8 cellular contexts compared by ENCODE assay signal in the genomic region with DNA sequence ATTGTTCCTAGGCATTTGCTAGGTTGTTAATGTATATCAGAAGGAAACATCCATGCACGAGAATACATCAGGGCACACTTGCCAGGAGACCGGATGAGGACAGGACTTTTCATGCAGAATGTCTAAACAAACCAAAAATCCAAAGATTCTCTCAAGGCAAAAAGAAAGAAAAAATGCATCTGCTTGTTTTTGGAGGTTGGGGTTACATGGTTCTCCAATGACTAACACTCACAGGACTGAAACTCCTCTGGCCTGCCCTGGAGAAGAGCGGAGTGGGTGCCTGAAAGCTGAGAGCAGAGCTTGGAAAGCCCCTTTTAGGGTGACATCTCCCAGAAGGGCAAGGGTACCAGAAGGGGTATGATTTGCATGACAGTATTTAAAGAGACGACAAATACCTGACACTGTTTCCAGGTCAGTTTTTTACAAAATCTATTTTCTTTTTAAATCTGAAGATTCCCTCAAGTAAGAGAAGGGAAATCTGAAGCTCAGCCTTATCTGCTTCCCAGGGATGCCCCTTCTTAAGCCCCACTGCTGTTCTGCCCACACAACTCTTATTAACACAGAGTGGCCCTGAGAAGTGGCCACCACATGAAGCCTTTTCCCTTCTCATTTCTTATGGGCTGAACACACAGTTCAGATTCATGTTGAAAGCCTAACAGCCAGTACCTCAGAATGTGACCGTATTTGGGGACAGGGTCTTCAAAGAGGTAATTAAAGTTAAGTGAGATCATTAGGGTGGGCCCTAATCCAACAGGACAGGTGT.
DNase-seq lines count a peak whose midpoint lies in the region; ATAC-seq and TF ChIP-seq lines count a peak whose summit lies in the region.

No MANE protein-coding gene starts in this region.

- peak; percentile 44 to 63 for ATAC-seq in activated CD4-positive, CD25-positive, alpha-beta regulatory T cell treated with anti-CD3 and anti-CD28 coated beads, Interleukin-2, amount 50 U/mL, for 24 hours
- peak; percentile 91 for ATAC-seq in HG02763 (IDR thresholded peaks at IDR 0.05; ENCODE audit: unreplicated experiment)
- peak; percentile 57 for ATAC-seq in SK-N-SH treated with all-trans-retinoic acid at 6 μM for 48 hours

- H3K4me1 ChIP-seq in skeletal muscle satellite cell (ENCODE audit: control insufficient read depth, insufficient read depth, low read length): peaks cover 23% of the 10 kb centered on the region
- peaks cover 0 to 33% (median 17%) of the 10 kb centered on the region in 4 donors for H3K4me1 ChIP-seq in sigmoid colon

- peak overlapping the region in 1 of 4 donors; percentile 38 for H3K27ac ChIP-seq in sigmoid colon

- TF ChIP-seq POLR2A in sigmoid colon (IDR thresholded peaks at IDR 0.05): no peak

- peak overlapping the region; percentile 0 for H3K4me2 ChIP-seq in skeletal muscle satellite cell (ENCODE audit: low read length)

- DNase-seq in activated CD4-positive, CD25-positive, alpha-beta regulatory T cell (lab: John Stamatoyannopoulos, UW): no peak
- DNase-seq in SIG-M5 treated with dmso at 0.1 percent for 504 hours (lab: John Stamatoyannopoulos, UW; ENCODE audit: unreplicated experiment) (no peak), sigmoid colon (no peak), NCI-H146 (lab: John Stamatoyannopoulos, UW) (no peak)

- H3K9me3 ChIP-seq in skeletal muscle satellite cell (replicated peaks; ENCODE audit: low read length): no peaks in the 10 kb centered on the region
- H3K9me3 ChIP-seq in sigmoid colon: no peaks in the 10 kb centered on the region

- intact Hi-C loops in sigmoid colon (cut with DNase I): no loop called here

- H3K4me3 ChIP-seq in skeletal muscle satellite cell (ENCODE audit: low read length) (no peak overlapping the region), sigmoid colon (no peak overlapping the region)

- no peak for TF ChIP-seq CTCF in sigmoid colon (IDR thresholded peaks at IDR 0.05)

- 88 to 92% methylated on average over 5 of the region's 5 CpGs for WGBS in sigmoid colon, 2 donors

- TF ChIP-seq EP300 in sigmoid colon (IDR thresholded peaks at IDR 0.05): no peak

- no peaks in the 10 kb centered on the region for H3K27me3 ChIP-seq in skeletal muscle satellite cell (ENCODE audit: control insufficient read depth, insufficient read depth, low read length)
- no peaks in the 10 kb centered on the region for H3K27me3 ChIP-seq in sigmoid colon

- H3K36me3 ChIP-seq in skeletal muscle satellite cell (ENCODE audit: insufficient read depth, low read length): peaks cover 2% of the 10 kb centered on the region
- no peaks in the 10 kb centered on the region for H3K36me3 ChIP-seq in sigmoid colon

- peak overlapping the region; percentile 3 for H3K9ac ChIP-seq in skeletal muscle satellite cell (ENCODE audit: low read depth, low read length)

TF ChIP-seq in SK-N-SH treated with all-trans-retinoic acid at 6 μM for 48 hours, 23 proteins besides CTCF, POLR2A, EP300 and RAD21:
- TF ChIP-seq CSRNP3 (CRISPR knock-in tag; IDR thresholded peaks at IDR 0.05) (no peak), ZNF8 (CRISPR knock-in tag; IDR thresholded peaks at IDR 0.05) (no peak), ZFP3 (CRISPR knock-in tag; IDR thresholded peaks at IDR 0.05) (no peak), GLIS3 (CRISPR knock-in tag; IDR thresholded peaks at IDR 0.05) (no peak), POU6F1 (CRISPR knock-in tag; IDR thresholded peaks at IDR 0.05; ENCODE audit: borderline replicate concordance, low read depth) (no peak), ZNF565 (CRISPR knock-in tag; conservative IDR thresholded peaks at IDR 0.05; ENCODE audit: low read depth) (no peak)
